Comparison of ENCODE assay signal across 21 cellular contexts in genomic region chr14:93120952-93121834, GRCh38.
"Had no signal": no experiment of that assay in that cellular context is flagged by ENCODE, and none has a peak within 500 bp of the region (broad histone marks: within the 10 kb centered on the region; RNA-seq: fewer than 3 reads in every experiment).

No MANE protein-coding gene starts in this region.

- DNase-seq: activated CD4-positive, alpha-beta T cell treated with anti-CD3 and anti-CD28 coated beads, Interleukin-2, amount 10 ng/mL, durations not matched to agents 24 days and 14 days; activated gamma-delta T cell; activated naive CD8-positive, alpha-beta T cell treated with anti-CD3 and anti-CD28 coated beads for 36 hours; activated T-cell treated with anti-CD3 and anti-CD28 coated beads, Interleukin-2, amount 50 U/mL, for 24 hours; brain microvascular endothelial cell; dermis blood vessel endothelial cell; endodermal cell; foreskin fibroblast; immature natural killer cell; naive thymus-derived CD4-positive, alpha-beta T cell; nucleus accumbens; right cardiac atrium; small intestine; stimulated activated naive B cell treated with anti-CD40 and anti-IgM and Interleukin-4, amounts not matched to agents 10 μg/mL and 1 μg/mL and 100 μg/mL, for 72 hours; substantia nigra; T1000; upper lobe of left lung had no signal

- H3K36me3 Mint-ChIP-seq: activated naive CD8-positive, alpha-beta T cell treated with anti-CD3 and anti-CD28 coated beads for 36 hours; immature natural killer cell; naive thymus-derived CD4-positive, alpha-beta T cell; stimulated activated naive B cell treated with anti-CD40 and anti-IgM and Interleukin-4, amounts not matched to agents 10 μg/mL and 1 μg/mL and 100 μg/mL, for 72 hours; WTC11 had no signal

- H3K27ac ChIP-seq: brain microvascular endothelial cell, upper lobe of left lung had no signal

- H3K27me3 Mint-ChIP-seq: activated naive CD8-positive, alpha-beta T cell treated with anti-CD3 and anti-CD28 coated beads for 36 hours; activated T-cell treated with anti-CD3 and anti-CD28 coated beads, Interleukin-2, amount 50 U/mL, for 24 hours; stimulated activated naive B cell treated with anti-CD40 and anti-IgM and Interleukin-4, amounts not matched to agents 10 μg/mL and 1 μg/mL and 100 μg/mL, for 72 hours had no signal

- H3K9me3 Mint-ChIP-seq: activated CD4-positive, alpha-beta T cell treated with anti-CD3 and anti-CD28 coated beads, Interleukin-2, amount 10 ng/mL, durations not matched to agents 24 days and 14 days; activated naive CD8-positive, alpha-beta T cell treated with anti-CD3 and anti-CD28 coated beads for 36 hours; activated T-cell treated with anti-CD3 and anti-CD28 coated beads, Interleukin-2, amount 50 U/mL, for 24 hours; endodermal cell; naive thymus-derived CD4-positive, alpha-beta T cell; stimulated activated naive B cell treated with anti-CD40 and anti-IgM and Interleukin-4, amounts not matched to agents 10 μg/mL and 1 μg/mL and 100 μg/mL, for 72 hours; WTC11 had no signal

- H3K36me3 ChIP-seq: brain microvascular endothelial cell, upper lobe of left lung had no signal

- H3K9me3 ChIP-seq: upper lobe of left lung had no signal

- H3K27me3 ChIP-seq: brain microvascular endothelial cell, upper lobe of left lung had no signal

- ATAC-seq: esophagus mucosa; naive thymus-derived CD4-positive, alpha-beta T cell; right cardiac atrium; WTC11 had no signal

- H3K4me3 Mint-ChIP-seq: activated CD4-positive, alpha-beta T cell treated with anti-CD3 and anti-CD28 coated beads, Interleukin-2, amount 10 ng/mL, durations not matched to agents 24 days and 14 days; activated naive CD8-positive, alpha-beta T cell treated with anti-CD3 and anti-CD28 coated beads for 36 hours; activated T-cell treated with anti-CD3 and anti-CD28 coated beads, Interleukin-2, amount 50 U/mL, for 24 hours; endodermal cell; immature natural killer cell; naive thymus-derived CD4-positive, alpha-beta T cell; stimulated activated naive B cell treated with anti-CD40 and anti-IgM and Interleukin-4, amounts not matched to agents 10 μg/mL and 1 μg/mL and 100 μg/mL, for 72 hours; WTC11 had no signal

- H3K27ac Mint-ChIP-seq: activated CD4-positive, alpha-beta T cell treated with anti-CD3 and anti-CD28 coated beads, Interleukin-2, amount 10 ng/mL, durations not matched to agents 24 days and 14 days; activated naive CD8-positive, alpha-beta T cell treated with anti-CD3 and anti-CD28 coated beads for 36 hours; activated T-cell treated with anti-CD3 and anti-CD28 coated beads, Interleukin-2, amount 50 U/mL, for 24 hours; endodermal cell; immature natural killer cell; progenitor cell of endocrine pancreas; stimulated activated naive B cell treated with anti-CD40 and anti-IgM and Interleukin-4, amounts not matched to agents 10 μg/mL and 1 μg/mL and 100 μg/mL, for 72 hours; WTC11 had no signal

- H3K4me3 ChIP-seq: lung, upper lobe of left lung had no signal
